ENCODE assay signal across 29 cellular contexts in the genomic region with DNA sequence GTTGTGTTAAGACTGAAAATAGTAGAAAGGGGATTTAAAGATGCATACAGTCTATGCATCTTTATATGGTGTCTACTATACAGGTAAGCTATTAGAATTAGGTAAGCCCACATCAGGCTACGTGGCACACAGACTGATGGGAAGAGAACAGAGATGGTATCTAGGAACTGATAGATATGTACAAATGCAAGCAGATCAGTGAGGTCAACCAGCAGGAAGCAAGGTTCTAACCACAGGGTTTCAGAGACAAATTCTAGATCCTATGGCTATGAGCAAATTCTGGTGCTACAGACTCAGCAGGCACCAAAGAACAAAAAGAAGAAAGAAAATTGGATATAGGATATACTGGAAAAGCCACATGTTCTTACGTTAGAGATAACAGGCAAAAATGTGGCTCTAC.
DNase-seq lines count a peak whose midpoint lies in the region; ATAC-seq and TF ChIP-seq lines count a peak whose summit lies in the region.
"Had no signal": no experiment of that assay in that cellular context is flagged by ENCODE, and none has a peak within 500 bp of the region (broad histone marks: within the 10 kb centered on the region; RNA-seq: fewer than 3 reads in every experiment).

No MANE protein-coding gene starts in this region.

- H3K4me1 ChIP-seq in parathyroid adenoma, result peaks cover 12% of the 10 kb centered on the region
- H3K4me1 ChIP-seq: right lobe of liver, spleen, testis, uterus had no signal

- peaks cover 14% of the 10 kb centered on the region; the same call in 1 of the 2 replicates for H3K4me1 Mint-ChIP-seq in WTC11
- H3K4me1 Mint-ChIP-seq: activated naive CD4-positive, alpha-beta T cell treated with anti-CD3 and anti-CD28 coated beads, Interleukin-2, amount 10 ng/mL, durations not matched to agents 7 days and 5 days; CD4-positive, alpha-beta memory T cell had no signal

- H3K4me3 Mint-ChIP-seq in WTC11, result no peak overlapping the region
- H3K4me3 Mint-ChIP-seq: activated CD8-positive, alpha-beta T cell treated with anti-CD3 and anti-CD28 coated beads, Interleukin-2, amount 10 ng/mL, durations not matched to agents 7 days and 5 days; activated naive CD4-positive, alpha-beta T cell treated with anti-CD3 and anti-CD28 coated beads, Interleukin-2, amount 10 ng/mL, durations not matched to agents 7 days and 5 days; CD4-positive, alpha-beta memory T cell; stimulated activated naive CD8-positive, alpha-beta T cell treated with anti-CD3 and anti-CD28 coated beads, Interleukin-15, Interleukin-2, amounts not matched to agents 100 ng/mL and 50 ng/mL, for 24 hours had no signal

- no peak overlapping the region for H3K27ac Mint-ChIP-seq in WTC11
- H3K27ac Mint-ChIP-seq: activated CD8-positive, alpha-beta T cell treated with anti-CD3 and anti-CD28 coated beads, Interleukin-2, amount 10 ng/mL, durations not matched to agents 7 days and 5 days; activated naive CD4-positive, alpha-beta T cell treated with anti-CD3 and anti-CD28 coated beads, Interleukin-2, amount 10 ng/mL, durations not matched to agents 7 days and 5 days; CD4-positive, alpha-beta memory T cell; stimulated activated naive CD8-positive, alpha-beta T cell treated with anti-CD3 and anti-CD28 coated beads, Interleukin-15, Interleukin-2, amounts not matched to agents 100 ng/mL and 50 ng/mL, for 24 hours had no signal

- ATAC-seq in GM18861 (IDR thresholded peaks at IDR 0.05; ENCODE audit: unreplicated experiment) (peak; percentile 49), GM21786 (IDR thresholded peaks at IDR 0.05; ENCODE audit: unreplicated experiment) (peak; percentile 45), HG03280 (IDR thresholded peaks at IDR 0.05; ENCODE audit: unreplicated experiment) (peak; percentile 49), HG02623 (IDR thresholded peaks at IDR 0.05; ENCODE audit: unreplicated experiment) (no peak), WTC11 (no peak)
- ATAC-seq: activated CD8-positive, alpha-beta T cell treated with anti-CD3 and anti-CD28 coated beads, Interleukin-2, amount 10 ng/mL, durations not matched to agents 7 days and 5 days; left lobe of liver; right lobe of liver had no signal

- H3K79me2 ChIP-seq in parathyroid adenoma, result no peaks in the 10 kb centered on the region

- TF ChIP-seq CTCF in parathyroid adenoma (IDR thresholded peaks at IDR 0.05) (no peak), coronary artery (IDR thresholded peaks at IDR 0.05) (no peak), WTC11 (IDR thresholded peaks at IDR 0.05) (no peak)

- H3K27me3 ChIP-seq in parathyroid adenoma (ENCODE audit: control insufficient read depth, insufficient read depth, low read length), result no peaks in the 10 kb centered on the region
- H3K27me3 ChIP-seq: adrenal gland, right lobe of liver, spleen, testis, uterus had no signal

- DNase-seq in coronary artery (ENCODE audit: low spot score), result no peak
- DNase-seq in WTC11 (ENCODE audit: low spot score), result no peak
- no peak for DNase-seq in activated CD4-positive, alpha-beta T cell treated with anti-CD3 and anti-CD28 coated beads for 1 hour
- DNase-seq: activated CD4-positive, alpha-beta T cell treated with anti-CD3 and anti-CD28 coated beads for 4 hours; activated CD8-positive, alpha-beta T cell treated with anti-CD3 and anti-CD28 coated beads, Interleukin-2, amount 10 ng/mL, durations not matched to agents 7 days and 5 days; activated naive CD4-positive, alpha-beta T cell treated with anti-CD3 and anti-CD28 coated beads, Interleukin-2, amount 10 ng/mL, durations not matched to agents 7 days and 5 days; adrenal gland; AML-193; CD4-positive, alpha-beta memory T cell; central memory CD4-positive, alpha-beta T cell; erythroblast; H7; mesenchymal stem cell; NCI-H146; NCI-H2107; NCI-H446; NCI-H748 treated with DMSO at 0.1 percent for 48 hours; right lobe of liver; spleen; stimulated activated CD8-positive, alpha-beta memory T cell treated with anti-CD3 and anti-CD28 coated beads, Interleukin-4, amount 100 ng/mL, for 48 hours; testis; uterus had no signal

- no peak overlapping the region for H3K4me2 ChIP-seq in parathyroid adenoma (ENCODE audit: low read length)

- H2AFZ ChIP-seq in parathyroid adenoma, result peak overlapping the region; percentile 18

- POLR2A ChIA-PET in WTC11 (lab: Charles Lee), result no interaction called here

- CTCF ChIA-PET in WTC11 (lab: Charles Lee), result no interaction called here

- 0 out of 2 replicates have a peak, but pooled peaks cover 3% of the 10 kb centered on the region for H3K9me3 Mint-ChIP-seq in WTC11

- no peaks in the 10 kb centered on the region for H3K9me3 ChIP-seq in parathyroid adenoma (ENCODE audit: control insufficient read depth, low read length)
- H3K9me3 ChIP-seq: adrenal gland, right lobe of liver, spleen, testis, uterus had no signal

- H3K36me3 ChIP-seq in parathyroid adenoma (ENCODE audit: control insufficient read depth, insufficient read depth, low read length), result no peaks in the 10 kb centered on the region
- H3K36me3 ChIP-seq: adrenal gland, right lobe of liver, spleen, uterus had no signal

- peaks cover 3% of the 10 kb centered on the region; the same call in 1 of the 2 replicates for H3K36me3 Mint-ChIP-seq in WTC11
- H3K36me3 Mint-ChIP-seq: activated naive CD4-positive, alpha-beta T cell treated with anti-CD3 and anti-CD28 coated beads, Interleukin-2, amount 10 ng/mL, durations not matched to agents 7 days and 5 days; CD4-positive, alpha-beta memory T cell had no signal

- H3K27me3 Mint-ChIP-seq in WTC11 (ENCODE audit: low read depth), result no peaks in the 10 kb centered on the region
- H3K27me3 Mint-ChIP-seq: activated naive CD4-positive, alpha-beta T cell treated with anti-CD3 and anti-CD28 coated beads, Interleukin-2, amount 10 ng/mL, durations not matched to agents 7 days and 5 days; CD4-positive, alpha-beta memory T cell; stimulated activated naive CD8-positive, alpha-beta T cell treated with anti-CD3 and anti-CD28 coated beads, Interleukin-15, Interleukin-2, amounts not matched to agents 100 ng/mL and 50 ng/mL, for 24 hours had no signal

- H3K27ac ChIP-seq in parathyroid adenoma, result no peak overlapping the region
- H3K27ac ChIP-seq in coronary artery, result no peak overlapping the region
- H3K27ac ChIP-seq: adrenal gland, right lobe of liver, spleen, testis, uterus had no signal

- no peak overlapping the region for H3K9ac ChIP-seq in parathyroid adenoma

- H3K4me3 ChIP-seq in parathyroid adenoma (ENCODE audit: low read depth, low read length) (no peak overlapping the region), coronary artery (no peak overlapping the region)
- H3K4me3 ChIP-seq: adrenal gland, right lobe of liver, spleen, testis, uterus had no signal

TF ChIP-seq in WTC11, 78 proteins besides CTCF, POLR2A, EP300 and RAD21 (continues in another document):
- no peak for TF ChIP-seq MYBL2 (CRISPR knock-in tag; IDR thresholded peaks at IDR 0.05)
- TF ChIP-seq GRHL2 (CRISPR knock-in tag; IDR thresholded peaks at IDR 0.05; ENCODE audit: insufficient replicate concordance, severe bottlenecking), result no peak
- no peak for TF ChIP-seq FOXP1 (CRISPR knock-in tag; IDR thresholded peaks at IDR 0.05; ENCODE audit: borderline replicate concordance)
- TF ChIP-seq, protein P1, sequence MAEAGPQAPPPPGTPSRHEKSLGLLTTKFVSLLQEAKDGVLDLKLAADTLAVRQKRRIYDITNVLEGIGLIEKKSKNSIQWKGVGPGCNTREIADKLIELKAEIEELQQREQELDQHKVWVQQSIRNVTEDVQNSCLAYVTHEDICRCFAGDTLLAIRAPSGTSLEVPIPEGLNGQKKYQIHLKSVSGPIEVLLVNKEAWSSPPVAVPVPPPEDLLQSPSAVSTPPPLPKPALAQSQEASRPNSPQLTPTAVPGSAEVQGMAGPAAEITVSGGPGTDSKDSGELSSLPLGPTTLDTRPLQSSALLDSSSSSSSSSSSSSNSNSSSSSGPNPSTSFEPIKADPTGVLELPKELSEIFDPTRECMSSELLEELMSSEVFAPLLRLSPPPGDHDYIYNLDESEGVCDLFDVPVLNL (CRISPR knock-in tag; IDR thresholded peaks at IDR 0.05; ENCODE audit: borderline replicate concordance, low read depth), result no peak
- no peak for TF ChIP-seq ZNF416 (CRISPR knock-in tag; IDR thresholded peaks at IDR 0.05)
- TF ChIP-seq GABPB1 (CRISPR knock-in tag; IDR thresholded peaks at IDR 0.05), result no peak
- TF ChIP-seq ZNF317 (CRISPR knock-in tag; IDR thresholded peaks at IDR 0.05; ENCODE audit: borderline replicate concordance, low read depth), result no peak
- TF ChIP-seq, protein P2, sequence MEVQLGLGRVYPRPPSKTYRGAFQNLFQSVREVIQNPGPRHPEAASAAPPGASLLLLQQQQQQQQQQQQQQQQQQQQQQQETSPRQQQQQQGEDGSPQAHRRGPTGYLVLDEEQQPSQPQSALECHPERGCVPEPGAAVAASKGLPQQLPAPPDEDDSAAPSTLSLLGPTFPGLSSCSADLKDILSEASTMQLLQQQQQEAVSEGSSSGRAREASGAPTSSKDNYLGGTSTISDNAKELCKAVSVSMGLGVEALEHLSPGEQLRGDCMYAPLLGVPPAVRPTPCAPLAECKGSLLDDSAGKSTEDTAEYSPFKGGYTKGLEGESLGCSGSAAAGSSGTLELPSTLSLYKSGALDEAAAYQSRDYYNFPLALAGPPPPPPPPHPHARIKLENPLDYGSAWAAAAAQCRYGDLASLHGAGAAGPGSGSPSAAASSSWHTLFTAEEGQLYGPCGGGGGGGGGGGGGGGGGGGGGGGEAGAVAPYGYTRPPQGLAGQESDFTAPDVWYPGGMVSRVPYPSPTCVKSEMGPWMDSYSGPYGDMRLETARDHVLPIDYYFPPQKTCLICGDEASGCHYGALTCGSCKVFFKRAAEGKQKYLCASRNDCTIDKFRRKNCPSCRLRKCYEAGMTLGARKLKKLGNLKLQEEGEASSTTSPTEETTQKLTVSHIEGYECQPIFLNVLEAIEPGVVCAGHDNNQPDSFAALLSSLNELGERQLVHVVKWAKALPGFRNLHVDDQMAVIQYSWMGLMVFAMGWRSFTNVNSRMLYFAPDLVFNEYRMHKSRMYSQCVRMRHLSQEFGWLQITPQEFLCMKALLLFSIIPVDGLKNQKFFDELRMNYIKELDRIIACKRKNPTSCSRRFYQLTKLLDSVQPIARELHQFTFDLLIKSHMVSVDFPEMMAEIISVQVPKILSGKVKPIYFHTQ (CRISPR knock-in tag; IDR thresholded peaks at IDR 0.05), result no peak

Comparison
In these comparisons a context has a peak if more than half of its experiments do, and no peak if none do; other contexts are left out.
1. ATAC-seq: peak in GM18861 (single experiment), GM21786 (single experiment) and HG03280 (single experiment); none in HG02623 (single experiment) and WTC11 (single experiment).